In genomic region chr16:53636978-53637377, GRCh38 we compare ENCODE assay signal across 29 cellular contexts.
"Had no signal": no experiment of that assay in that cellular context is flagged by ENCODE, and none has a peak within 500 bp of the region (broad histone marks: within the 10 kb centered on the region; RNA-seq: fewer than 3 reads in every experiment).

No MANE protein-coding gene starts in this region.

- FAIRE-seq: endothelial cell of umbilical vein, kidney had no signal

- H3K4me2 ChIP-seq: hepatocyte, smooth muscle cell had no signal

- H2AFZ ChIP-seq: hepatocyte had no signal

- H3K9me3 ChIP-seq: esophagus muscularis mucosa, gastroesophageal sphincter, heart left ventricle, prostate gland, right atrium auricular region, suprapubic skin, transverse colon, upper lobe of right lung, uterus had no signal

- H3K4me1 ChIP-seq: esophagus muscularis mucosa, foreskin keratinocyte, gastroesophageal sphincter, heart left ventricle, prostate gland, right atrium auricular region, suprapubic skin, transverse colon, upper lobe of right lung, uterus had no signal

- H3K79me2 ChIP-seq: hepatocyte had no signal

- ATAC-seq: foreskin keratinocyte; gastroesophageal sphincter; heart left ventricle; left lobe of liver; naive thymus-derived CD8-positive, alpha-beta T cell; sciatic nerve; stimulated activated naive CD8-positive, alpha-beta T cell treated with anti-CD3 and anti-CD28 coated beads, Interleukin-15, amount 100 ng/mL, for 72 hours; upper lobe of right lung had no signal

- H3K27ac ChIP-seq: esophagus muscularis mucosa, foreskin keratinocyte, gastroesophageal sphincter, heart left ventricle, hepatocyte, prostate gland, right atrium auricular region, suprapubic skin, transverse colon, upper lobe of right lung, uterus had no signal

- H3K36me3 ChIP-seq: prostate gland, right atrium auricular region, transverse colon, upper lobe of right lung, uterus had no signal

- H3K4me3 ChIP-seq: esophagus muscularis mucosa, gastroesophageal sphincter, heart left ventricle, hepatocyte, lung, prostate gland, right atrium auricular region, smooth muscle cell, suprapubic skin, transverse colon, upper lobe of right lung, uterus had no signal

- DNase-seq: dermis blood vessel endothelial cell; effector memory CD4-positive, alpha-beta T cell; foreskin keratinocyte; heart left ventricle; kidney; mesenchymal stem cell; naive thymus-derived CD8-positive, alpha-beta T cell; nephron progenitor cell; nucleus accumbens; stimulated activated CD4-positive, alpha-beta T cell treated with anti-CD3 and anti-CD28 coated beads, Interleukin-12 subunit alpha, Interleukin-12 subunit beta, amount 100 ng/mL, for 4 hours; stimulated activated CD4-positive, alpha-beta T cell treated with anti-CD3 and anti-CD28 coated beads, Interleukin-1b, Interleukin-23, amount 100 ng/mL, for 48 hours; stimulated activated CD4-positive, alpha-beta T cell treated with anti-CD3 and anti-CD28 coated beads, Interleukin-4, amount 100 ng/mL, for 1 hour; stimulated activated CD8-positive, alpha-beta memory T cell treated with anti-CD3 and anti-CD28 coated beads, Interleukin-4, amount 100 ng/mL, for 48 hours; stimulated activated naive CD4-positive, alpha-beta T cell; stimulated activated naive CD8-positive, alpha-beta T cell treated with anti-CD3 and anti-CD28 coated beads, Interleukin-15, amount 100 ng/mL, for 72 hours; transverse colon; upper lobe of right lung; uterus had no signal

- H3K27me3 ChIP-seq: esophagus muscularis mucosa, foreskin keratinocyte, gastroesophageal sphincter, heart left ventricle, hepatocyte, right atrium auricular region, suprapubic skin, transverse colon, upper lobe of right lung, uterus had no signal
